9 cellular contexts compared by ENCODE assay signal in genomic region chr6:56843476-56844349, GRCh38.
DNase-seq lines count a peak whose midpoint lies in the region; ATAC-seq and TF ChIP-seq lines count a peak whose summit lies in the region.
"Had no signal": no experiment of that assay in that cellular context is flagged by ENCODE, and none has a peak within 500 bp of the region (broad histone marks: within the 10 kb centered on the region; RNA-seq: fewer than 3 reads in every experiment).

No MANE protein-coding gene starts in this region.

- DNase-seq in NCI-H187 (lab: John Stamatoyannopoulos, UW) (peak; percentile 65 to 75), NCI-H187 treated with DMSO at 0.1 percent for 48 hours (lab: John Stamatoyannopoulos, UW) (no peak), NCI-H1417 (lab: John Stamatoyannopoulos, UW) (peak; percentile 81 to 93 (median 93)), T-helper 2 cell (peak in 4 of 5 experiments; percentile 18 to 91 (median 40)), T47D (ENCODE audit: low read depth in 1 of 2, low spot score in 1 of 2) (peak; percentile 65 to 80), iPS-NIHi7 (ENCODE audit: extremely low spot score) (peak; percentile 85), smooth muscle cell (lab: John Stamatoyannopoulos, UW; ENCODE audit: unreplicated experiment) (peak; percentile 51)

- no peaks in the 10 kb centered on the region for H3K27me3 ChIP-seq in smooth muscle cell (ENCODE audit: low read depth)

- H3K4me1 ChIP-seq in smooth muscle cell (ENCODE audit: low read depth) = peaks cover 31% of the 10 kb centered on the region

- H3K79me2 ChIP-seq in smooth muscle cell (ENCODE audit: low read depth) = peaks cover 43% of the 10 kb centered on the region

- peak overlapping the region; percentile 98 for H3K4me2 ChIP-seq in smooth muscle cell

- in situ Hi-C loops in T47D (cut with HindIII; ENCODE audit: low pct_unique_long_range_greater_than_20kb, low sequenced_read_pairs) = no loop called here

- H3K4me3 ChIP-seq in smooth muscle cell = peak overlapping the region; percentile 80

- H3K27ac ChIP-seq in smooth muscle cell (ENCODE audit: low read depth) = no peak overlapping the region
- H3K27ac ChIP-seq: C4-2B had no signal

- no peaks in the 10 kb centered on the region for H3K36me3 ChIP-seq in smooth muscle cell (ENCODE audit: low read depth)

- H4K20me1 ChIP-seq in smooth muscle cell (ENCODE audit: low read depth) = no peaks in the 10 kb centered on the region

- WGBS in smooth muscle cell (ENCODE audit: low lambda C conversion rate) = under 1% methylated on average over 39 of the region's 87 CpGs

- no peaks in the 10 kb centered on the region for H3K9me3 ChIP-seq in smooth muscle cell (replicated peaks; ENCODE audit: low read depth)

- H2AFZ ChIP-seq in smooth muscle cell (ENCODE audit: low read depth) = no peak overlapping the region

- peaks cover 3% of the 10 kb centered on the region for H3F3A ChIP-seq in smooth muscle cell (ENCODE audit: low read depth)

- H3K9ac ChIP-seq in smooth muscle cell (ENCODE audit: low read depth) = no peak overlapping the region

- ATAC-seq in HG02759 (IDR thresholded peaks at IDR 0.05; ENCODE audit: unreplicated experiment) = peak; percentile 84

- TF ChIP-seq CTCF in smooth muscle cell (IDR thresholded peaks at IDR 0.05; ENCODE audit: borderline replicate concordance, insufficient read depth, poor library complexity, severe bottlenecking) = peak; percentile 43
